Comparison of ENCODE assay signal across 8 cellular contexts in genomic region chr15:89893696-89894450, GRCh38. TPM values are rescaled to one million over a fixed set of nuclear protein-coding genes. Genes with fewer than 3 reads are reported as not detected.
DNase-seq lines count a peak whose midpoint lies in the region; ATAC-seq and TF ChIP-seq lines count a peak whose summit lies in the region.

Gene AP3S2, minus strand, starts transcription at chr15:89893994. Its CDS starts 45 bp downstream, at chr15:89893949.

- DNase-seq in ACHN (peak; percentile 94), NCI-H2227 (lab: John Stamatoyannopoulos, UW; ENCODE audit: unreplicated experiment) (peak; percentile 93), activated B cell treated with CpG ODN at 0.5 μM for 24 hours (peak; percentile 82), iris pigment epithelial cell (ENCODE audit: low read depth) (peak; percentile 96)
- DNase-seq in central memory CD4-positive, alpha-beta T cell = peak; percentile 83
- peak; percentile 86 for DNase-seq in stimulated activated CD4-positive, alpha-beta T cell treated with anti-CD3 and anti-CD28 coated beads, Interleukin-12 subunit alpha, Interleukin-12 subunit beta, amount 100 ng/mL, for 4 hours

- CTCF ChIA-PET in activated B cell treated with CpG ODN at 0.5 μM for 24 hours (lab: Charles Lee) = interaction anchor here (0.9 to 1.7 kb wide), 5 partner anchors 19 to 177 kb away, joined by 3 to 10 read pairs (median 4); no protein-coding TSS in a partner anchor

- ATAC-seq in GM18868 (IDR thresholded peaks at IDR 0.05; ENCODE audit: unreplicated experiment) (peak; percentile 89), HG03108 (IDR thresholded peaks at IDR 0.05; ENCODE audit: unreplicated experiment) (peak; percentile 89), activated B cell treated with CpG ODN at 0.5 μM for 24 hours (ENCODE audit: low read depth) (peak; percentile 89)

- H3K27me3 Mint-ChIP-seq in activated B cell treated with CpG ODN at 0.5 μM for 24 hours = no peaks in the 10 kb centered on the region

- H3K9me3 Mint-ChIP-seq in activated B cell treated with CpG ODN at 0.5 μM for 24 hours = no peaks in the 10 kb centered on the region

- peak within 1 kb of the TSS; percentile 94 for H3K27ac Mint-ChIP-seq in activated B cell treated with CpG ODN at 0.5 μM for 24 hours

- H3K36me3 Mint-ChIP-seq in activated B cell treated with CpG ODN at 0.5 μM for 24 hours (ENCODE audit: low read depth) = peaks cover 24% of the 10 kb centered on the region

- peaks cover 40% of the 10 kb centered on the region for H3K4me1 Mint-ChIP-seq in activated B cell treated with CpG ODN at 0.5 μM for 24 hours

- in situ Hi-C loops in ACHN (cut with HindIII; ENCODE audit: low pct_ligation_motif_present, low pct_unique_long_range_greater_than_20kb, low sequenced_read_pairs) = no loop called here

- TF ChIP-seq CTCF in activated B cell treated with CpG ODN at 0.5 μM for 24 hours (IDR thresholded peaks at IDR 0.05) = no peak

- H3K4me3 Mint-ChIP-seq in activated B cell treated with CpG ODN at 0.5 μM for 24 hours = peak within 1 kb of the TSS; percentile 95

- POLR2A ChIA-PET in activated B cell treated with CpG ODN at 0.5 μM for 24 hours (lab: Charles Lee) = interaction anchor here (0.6 to 2.0 kb wide), 27 partner anchors 8 to 1037 kb away, joined by 3 to 23 read pairs (median 4); partner anchors contain the start of genes ANPEP and ZNF710

- intact Hi-C loops in activated B cell treated with CpG ODN at 0.5 μM for 24 hours (cut with micrococcal nuclease) = loop anchor here (1.0 to 10.0 kb wide), 5 partner anchors 71 to 339 kb away; partner anchors contain the start of genes CIB1 and MESP1

RNA-seq across cellular contexts. Expression of gene AP3S2, which starts in this region (rescaled TPM):
- total RNA-seq in activated B cell treated with CpG ODN at 0.5 μM for 24 hours = 31.8 and 36.4 TPM in 2 replicates

Comparison
In these comparisons a context has a peak if more than half of its experiments do, and no peak if none do; other contexts are left out.
1. Peak in every context shown above with its lines: DNase-seq and ATAC-seq.